ENCODE assay signal across 21 cellular contexts in genomic region chr20:20150241-20150640, GRCh38.
"Had no signal": no experiment of that assay in that cellular context is flagged by ENCODE, and none has a peak within 500 bp of the region (broad histone marks: within the 10 kb centered on the region; RNA-seq: fewer than 3 reads in every experiment).

No MANE protein-coding gene starts in this region.

- H3K27me3 ChIP-seq: colonic mucosa, esophagus muscularis mucosa, heart left ventricle, hepatocyte, left lung had no signal

- H3K27ac Mint-ChIP-seq: dendritic cell treated with granulocyte-macrophage colony-stimulating factor and Interleukin-4, amounts not matched to agents 40 ng/mL and 50 ng/mL, for 4 days; mesothelial cell of epicardium; naive B cell; naive thymus-derived CD8-positive, alpha-beta T cell had no signal

- H3K27ac ChIP-seq: colonic mucosa, esophagus muscularis mucosa, gastroesophageal sphincter, heart left ventricle, hepatocyte, left lung, lower lobe of right lung had no signal

- H3K4me1 Mint-ChIP-seq: immature natural killer cell; mesothelial cell of epicardium; naive B cell; naive thymus-derived CD8-positive, alpha-beta T cell had no signal

- ATAC-seq: gastroesophageal sphincter; left lung; lower lobe of right lung; mucosa of descending colon; naive thymus-derived CD8-positive, alpha-beta T cell had no signal

- H3K36me3 Mint-ChIP-seq: mesothelial cell of epicardium, naive B cell had no signal

- H3K4me3 ChIP-seq: colonic mucosa, esophagus muscularis mucosa, gastroesophageal sphincter, heart left ventricle, hepatocyte, left lung, lower lobe of right lung, mucosa of descending colon had no signal

- DNase-seq: colonic mucosa; cortex of kidney; effector memory CD4-positive, alpha-beta T cell; foreskin melanocyte; heart left ventricle; hypothalamus; immature natural killer cell; islet precursor cell; kidney; kidney glomerular epithelial cell; left lung; lower lobe of right lung; mesenchymal stem cell; mucosa of descending colon; naive B cell; naive thymus-derived CD8-positive, alpha-beta T cell had no signal

- H3K9me3 ChIP-seq: colonic mucosa, mucosa of descending colon had no signal

- H3K36me3 ChIP-seq: colonic mucosa, esophagus muscularis mucosa, gastroesophageal sphincter, heart left ventricle, left lung, lower lobe of right lung had no signal

- H3K4me1 ChIP-seq: colonic mucosa, esophagus muscularis mucosa, gastroesophageal sphincter, left lung, lower lobe of right lung had no signal

- H3K4me3 Mint-ChIP-seq: dendritic cell treated with granulocyte-macrophage colony-stimulating factor and Interleukin-4, amounts not matched to agents 40 ng/mL and 50 ng/mL, for 4 days; immature natural killer cell; mesothelial cell of epicardium; naive B cell; naive thymus-derived CD8-positive, alpha-beta T cell had no signal
